Comparison of ENCODE assay signal across 12 cellular contexts in genomic region chr15:67968564-67969440, GRCh38.
DNase-seq lines count a peak whose midpoint lies in the region; ATAC-seq, FAIRE-seq and TF ChIP-seq lines count a peak whose summit lies in the region.
"Had no signal": no experiment of that assay in that cellular context is flagged by ENCODE, and none has a peak within 500 bp of the region (broad histone marks: within the 10 kb centered on the region; RNA-seq: fewer than 3 reads in every experiment).

No MANE protein-coding gene starts in this region.

- H3K4me1 Mint-ChIP-seq in activated B cell treated with CpG ODN at 0.5 μM for 24 hours: peaks cover 11% of the 10 kb centered on the region

- no peaks in the 10 kb centered on the region for H3K36me3 ChIP-seq in left ventricle myocardium inferior
- H3K36me3 ChIP-seq in kidney (ENCODE audit: control insufficient read depth in 1 of 2, insufficient read depth in 2 of 2, low read length in 2 of 2): no peaks in the 10 kb centered on the region
- H3K36me3 ChIP-seq: ovary had no signal

- no peak for TF ChIP-seq CTCF in left ventricle myocardium inferior (IDR thresholded peaks at IDR 0.05; ENCODE audit: borderline replicate concordance)
- TF ChIP-seq CTCF in activated B cell treated with CpG ODN at 0.5 μM for 24 hours (IDR thresholded peaks at IDR 0.05): no peak
- no peak for TF ChIP-seq CTCF in kidney (IDR thresholded peaks at IDR 0.05; ENCODE audit: borderline replicate concordance, extremely low read depth, insufficient read depth)

- CTCF ChIA-PET in activated B cell treated with CpG ODN at 0.5 μM for 24 hours (lab: Charles Lee): no interaction called here

- peak overlapping the region; percentile 72 for H3K4me3 Mint-ChIP-seq in activated B cell treated with CpG ODN at 0.5 μM for 24 hours

- no peak overlapping the region for H3K27ac ChIP-seq in left ventricle myocardium inferior (replicated peaks)
- H3K27ac ChIP-seq in kidney (ENCODE audit: low read depth in 2 of 2, low read length in 2 of 2): no peak overlapping the region
- H3K27ac ChIP-seq: PC-9 had no signal

- H3K4me1 ChIP-seq in left ventricle myocardium inferior: peaks cover 14% of the 10 kb centered on the region
- H3K4me1 ChIP-seq in kidney (ENCODE audit: control insufficient read depth in 1 of 2, insufficient read depth in 1 of 2, low read depth in 1 of 2, low read length in 2 of 2): peaks cover 0 to 3% of the 10 kb centered on the region in 2 donors

- intact Hi-C loops in left ventricle myocardium inferior (cut with micrococcal nuclease): no loop called here
- intact Hi-C loops in Right ventricle myocardium superior (cut with DNase I): no loop called here
- intact Hi-C loops in activated B cell treated with CpG ODN at 0.5 μM for 24 hours (cut with micrococcal nuclease): no loop called here
- intact Hi-C loops in kidney (cut with DNase I): no loop called here

- DNase-seq in left ventricle myocardium inferior (no peak), Right ventricle myocardium superior (no peak), activated B cell treated with CpG ODN at 0.5 μM for 24 hours (no peak), kidney (no peak), urothelium cell line (ENCODE audit: low spot score) (no peak), NOMO-1 treated with DMSO at 0.1 percent for 48 hours (lab: John Stamatoyannopoulos, UW; ENCODE audit: unreplicated experiment) (no peak), NCI-H2029 treated with DMSO at 0.1 percent for 48 hours (lab: John Stamatoyannopoulos, UW) (no peak)
- DNase-seq: activated CD8-positive, alpha-beta memory T cell treated with anti-CD3 and anti-CD28 coated beads, Interleukin-2, amount 10 ng/mL, durations not matched to agents 7 days and 5 days; stimulated activated naive B cell treated with anti-CD40 and anti-IgM and Interleukin-4, amounts not matched to agents 10 μg/mL and 1 μg/mL and 100 μg/mL, for 72 hours had no signal

- H3K9me3 ChIP-seq in left ventricle myocardium inferior (replicated peaks) (no peaks in the 10 kb centered on the region), kidney (ENCODE audit: control insufficient read depth in 1 of 2, low read length in 2 of 2) (no peaks in the 10 kb centered on the region)
- H3K9me3 ChIP-seq: ovary had no signal

- FAIRE-seq in kidney (lab: Jason Lieb, UNC) (no peak), urothelium cell line (lab: Jason Lieb, UNC) (peak; percentile 59)

- no peak overlapping the region for H3K27ac Mint-ChIP-seq in activated B cell treated with CpG ODN at 0.5 μM for 24 hours
- H3K27ac Mint-ChIP-seq: activated CD8-positive, alpha-beta memory T cell treated with anti-CD3 and anti-CD28 coated beads, Interleukin-2, amount 10 ng/mL, durations not matched to agents 7 days and 5 days; stimulated activated naive B cell treated with anti-CD40 and anti-IgM and Interleukin-4, amounts not matched to agents 10 μg/mL and 1 μg/mL and 100 μg/mL, for 72 hours had no signal

- POLR2A ChIA-PET in activated B cell treated with CpG ODN at 0.5 μM for 24 hours (lab: Charles Lee): no interaction called here

- H3K36me3 Mint-ChIP-seq in activated B cell treated with CpG ODN at 0.5 μM for 24 hours (ENCODE audit: low read depth): no peaks in the 10 kb centered on the region
- H3K36me3 Mint-ChIP-seq: activated CD8-positive, alpha-beta memory T cell treated with anti-CD3 and anti-CD28 coated beads, Interleukin-2, amount 10 ng/mL, durations not matched to agents 7 days and 5 days; stimulated activated naive B cell treated with anti-CD40 and anti-IgM and Interleukin-4, amounts not matched to agents 10 μg/mL and 1 μg/mL and 100 μg/mL, for 72 hours had no signal

- no peak for ATAC-seq in Right ventricle myocardium superior (ENCODE audit: poor library complexity)
- ATAC-seq in activated B cell treated with CpG ODN at 0.5 μM for 24 hours (ENCODE audit: low read depth): no peak
- ATAC-seq in HG03354 (IDR thresholded peaks at IDR 0.05; ENCODE audit: poor library complexity, severe bottlenecking, unreplicated experiment): no peak
- ATAC-seq: activated CD8-positive, alpha-beta memory T cell treated with anti-CD3 and anti-CD28 coated beads, Interleukin-2, amount 10 ng/mL, durations not matched to agents 7 days and 5 days had no signal

- H3K27me3 ChIP-seq in left ventricle myocardium inferior (ENCODE audit: low read depth): no peaks in the 10 kb centered on the region
- H3K27me3 ChIP-seq: ovary had no signal

- no peaks in the 10 kb centered on the region for H3K9me3 Mint-ChIP-seq in activated B cell treated with CpG ODN at 0.5 μM for 24 hours
- H3K9me3 Mint-ChIP-seq: stimulated activated naive B cell treated with anti-CD40 and anti-IgM and Interleukin-4, amounts not matched to agents 10 μg/mL and 1 μg/mL and 100 μg/mL, for 72 hours had no signal

- peaks cover 21% of the 10 kb centered on the region for H3K27me3 Mint-ChIP-seq in activated B cell treated with CpG ODN at 0.5 μM for 24 hours

- H3K9ac ChIP-seq in kidney (ENCODE audit: low read length in 2 of 2): no peak overlapping the region

- H3K4me3 ChIP-seq in left ventricle myocardium inferior (peak overlapping the region; percentile 60), kidney (ENCODE audit: low read length in 2 of 2) (peak overlapping the region; percentile 51 to 53)
- H3K4me3 ChIP-seq: PC-9 had no signal
